2 cellular contexts compared by ENCODE assay signal in the genomic region with DNA sequence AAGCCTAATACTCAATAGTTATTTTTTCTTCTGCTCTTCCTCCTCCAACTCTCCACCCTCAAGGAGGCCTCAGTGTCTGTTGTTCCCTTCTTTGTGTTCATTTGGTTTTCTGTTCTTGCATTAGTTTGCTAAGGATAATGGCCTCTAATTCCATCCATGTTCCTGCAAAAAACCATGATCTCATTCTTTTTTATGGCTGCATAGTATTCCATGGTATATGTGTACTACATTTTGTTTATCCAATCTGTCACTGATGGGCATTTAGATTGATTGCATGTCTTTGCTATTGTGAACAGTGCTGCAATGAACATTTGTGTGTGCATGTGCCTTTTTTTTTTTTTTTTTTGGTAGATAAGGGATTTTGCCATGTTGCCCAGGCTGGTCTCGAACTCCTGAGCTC.
TF ChIP-seq lines count a peak whose summit lies in the region.

No MANE protein-coding gene starts in this region.

TF ChIP-seq in HEK293, 187 proteins besides CTCF, POLR2A, EP300 and RAD21 (continues in another document):
- 0 out of 2 replicates have a peak, but pooled peaks have one; percentile 48 for TF ChIP-seq ZNF202 (tag by site-specific recombination; IDR thresholded peaks at IDR 0.05; ENCODE audit: borderline replicate concordance)
- TF ChIP-seq, protein P1, sequence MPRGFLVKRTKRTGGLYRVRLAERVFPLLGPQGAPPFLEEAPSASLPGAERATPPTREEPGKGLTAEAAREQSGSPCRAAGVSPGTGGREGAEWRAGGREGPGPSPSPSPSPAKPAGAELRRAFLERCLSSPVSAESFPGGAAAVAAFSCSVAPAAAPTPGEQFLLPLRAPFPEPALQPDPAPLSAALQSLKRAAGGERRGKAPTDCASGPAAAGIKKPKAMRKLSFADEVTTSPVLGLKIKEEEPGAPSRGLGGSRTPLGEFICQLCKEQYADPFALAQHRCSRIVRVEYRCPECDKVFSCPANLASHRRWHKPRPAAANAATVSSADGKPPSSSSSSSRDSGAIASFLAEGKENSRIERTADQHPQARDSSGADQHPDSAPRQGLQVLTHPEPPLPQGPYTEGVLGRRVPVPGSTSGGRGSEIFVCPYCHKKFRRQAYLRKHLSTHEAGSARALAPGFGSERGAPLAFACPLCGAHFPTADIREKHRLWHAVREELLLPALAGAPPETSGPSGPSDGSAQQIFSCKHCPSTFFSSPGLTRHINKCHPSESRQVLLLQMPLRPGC (tag by site-specific recombination; IDR thresholded peaks at IDR 0.05), result no peak
- no peak for TF ChIP-seq SP2 (tag by site-specific recombination; IDR thresholded peaks at IDR 0.05)
- no peak for TF ChIP-seq ZFP69B (tag by site-specific recombination; IDR thresholded peaks at IDR 0.05)
- TF ChIP-seq ZNF146 (tag by site-specific recombination; IDR thresholded peaks at IDR 0.05), result peak; percentile 99
- no peak for TF ChIP-seq ZNF335 (tag by site-specific recombination; conservative IDR thresholded peaks at IDR 0.05)
- no peak for TF ChIP-seq ZNF266 (tag by site-specific recombination; IDR thresholded peaks at IDR 0.05; ENCODE audit: low read depth)
- TF ChIP-seq, protein P2, sequence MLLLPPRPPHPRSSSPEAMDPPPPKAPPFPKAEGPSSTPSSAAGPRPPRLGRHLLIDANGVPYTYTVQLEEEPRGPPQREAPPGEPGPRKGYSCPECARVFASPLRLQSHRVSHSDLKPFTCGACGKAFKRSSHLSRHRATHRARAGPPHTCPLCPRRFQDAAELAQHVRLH (tag by site-specific recombination; IDR thresholded peaks at IDR 0.05), result peak; percentile 95
- TF ChIP-seq, protein P3, sequence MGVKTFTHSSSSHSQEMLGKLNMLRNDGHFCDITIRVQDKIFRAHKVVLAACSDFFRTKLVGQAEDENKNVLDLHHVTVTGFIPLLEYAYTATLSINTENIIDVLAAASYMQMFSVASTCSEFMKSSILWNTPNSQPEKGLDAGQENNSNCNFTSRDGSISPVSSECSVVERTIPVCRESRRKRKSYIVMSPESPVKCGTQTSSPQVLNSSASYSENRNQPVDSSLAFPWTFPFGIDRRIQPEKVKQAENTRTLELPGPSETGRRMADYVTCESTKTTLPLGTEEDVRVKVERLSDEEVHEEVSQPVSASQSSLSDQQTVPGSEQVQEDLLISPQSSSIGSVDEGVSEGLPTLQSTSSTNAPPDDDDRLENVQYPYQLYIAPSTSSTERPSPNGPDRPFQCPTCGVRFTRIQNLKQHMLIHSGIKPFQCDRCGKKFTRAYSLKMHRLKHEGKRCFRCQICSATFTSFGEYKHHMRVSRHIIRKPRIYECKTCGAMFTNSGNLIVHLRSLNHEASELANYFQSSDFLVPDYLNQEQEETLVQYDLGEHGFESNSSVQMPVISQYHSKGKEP (tag by site-specific recombination; IDR thresholded peaks at IDR 0.05), result no peak
- TF ChIP-seq ZNF221 (tag by site-specific recombination; IDR thresholded peaks at IDR 0.05; ENCODE audit: borderline replicate concordance), result no peak
- TF ChIP-seq, protein P4, sequence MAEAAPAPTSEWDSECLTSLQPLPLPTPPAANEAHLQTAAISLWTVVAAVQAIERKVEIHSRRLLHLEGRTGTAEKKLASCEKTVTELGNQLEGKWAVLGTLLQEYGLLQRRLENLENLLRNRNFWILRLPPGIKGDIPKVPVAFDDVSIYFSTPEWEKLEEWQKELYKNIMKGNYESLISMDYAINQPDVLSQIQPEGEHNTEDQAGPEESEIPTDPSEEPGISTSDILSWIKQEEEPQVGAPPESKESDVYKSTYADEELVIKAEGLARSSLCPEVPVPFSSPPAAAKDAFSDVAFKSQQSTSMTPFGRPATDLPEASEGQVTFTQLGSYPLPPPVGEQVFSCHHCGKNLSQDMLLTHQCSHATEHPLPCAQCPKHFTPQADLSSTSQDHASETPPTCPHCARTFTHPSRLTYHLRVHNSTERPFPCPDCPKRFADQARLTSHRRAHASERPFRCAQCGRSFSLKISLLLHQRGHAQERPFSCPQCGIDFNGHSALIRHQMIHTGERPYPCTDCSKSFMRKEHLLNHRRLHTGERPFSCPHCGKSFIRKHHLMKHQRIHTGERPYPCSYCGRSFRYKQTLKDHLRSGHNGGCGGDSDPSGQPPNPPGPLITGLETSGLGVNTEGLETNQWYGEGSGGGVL (tag by site-specific recombination; IDR thresholded peaks at IDR 0.05), result no peak
- TF ChIP-seq ZNF416 (tag by site-specific recombination; IDR thresholded peaks at IDR 0.05), result no peak
- no peak for TF ChIP-seq HOXD13 (CRISPR knock-in tag; IDR thresholded peaks at IDR 0.05; ENCODE audit: borderline replicate concordance)
- no peak for TF ChIP-seq ZSCAN23 (tag by site-specific recombination; IDR thresholded peaks at IDR 0.05)
- TF ChIP-seq, protein P5, sequence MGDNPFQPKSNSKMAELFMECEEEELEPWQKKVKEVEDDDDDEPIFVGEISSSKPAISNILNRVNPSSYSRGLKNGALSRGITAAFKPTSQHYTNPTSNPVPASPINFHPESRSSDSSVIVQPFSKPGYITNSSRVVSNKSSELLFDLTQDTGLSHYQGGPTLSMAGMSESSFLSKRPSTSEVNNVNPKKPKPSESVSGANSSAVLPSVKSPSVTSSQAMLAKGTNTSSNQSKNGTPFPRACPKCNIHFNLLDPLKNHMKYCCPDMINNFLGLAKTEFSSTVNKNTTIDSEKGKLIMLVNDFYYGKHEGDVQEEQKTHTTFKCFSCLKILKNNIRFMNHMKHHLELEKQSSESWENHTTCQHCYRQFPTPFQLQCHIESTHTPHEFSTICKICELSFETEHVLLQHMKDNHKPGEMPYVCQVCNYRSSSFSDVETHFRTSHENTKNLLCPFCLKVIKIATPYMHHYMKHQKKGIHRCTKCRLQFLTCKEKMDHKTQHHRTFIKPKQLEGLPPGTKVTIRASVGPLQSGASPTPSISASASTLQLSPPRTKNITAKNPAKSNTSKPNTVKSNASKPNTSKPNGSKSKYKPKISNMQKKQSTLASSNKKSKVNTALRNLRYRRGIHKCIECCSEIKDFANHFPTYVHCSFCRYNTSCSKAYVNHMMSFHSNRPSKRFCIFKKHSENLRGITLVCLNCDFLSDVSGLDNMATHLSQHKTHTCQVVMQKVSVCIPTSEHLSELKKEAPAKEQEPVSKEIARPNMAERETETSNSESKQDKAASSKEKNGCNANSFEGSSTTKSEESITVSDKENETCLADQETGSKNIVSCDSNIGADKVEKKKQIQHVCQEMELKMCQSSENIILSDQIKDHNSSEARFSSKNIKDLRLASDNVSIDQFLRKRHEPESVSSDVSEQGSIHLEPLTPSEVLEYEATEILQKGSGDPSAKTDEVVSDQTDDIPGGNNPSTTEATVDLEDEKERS (tag by site-specific recombination; IDR thresholded peaks at IDR 0.05), result peak; percentile 87; the same call in 1 of the 2 replicates
- TF ChIP-seq, protein P6, sequence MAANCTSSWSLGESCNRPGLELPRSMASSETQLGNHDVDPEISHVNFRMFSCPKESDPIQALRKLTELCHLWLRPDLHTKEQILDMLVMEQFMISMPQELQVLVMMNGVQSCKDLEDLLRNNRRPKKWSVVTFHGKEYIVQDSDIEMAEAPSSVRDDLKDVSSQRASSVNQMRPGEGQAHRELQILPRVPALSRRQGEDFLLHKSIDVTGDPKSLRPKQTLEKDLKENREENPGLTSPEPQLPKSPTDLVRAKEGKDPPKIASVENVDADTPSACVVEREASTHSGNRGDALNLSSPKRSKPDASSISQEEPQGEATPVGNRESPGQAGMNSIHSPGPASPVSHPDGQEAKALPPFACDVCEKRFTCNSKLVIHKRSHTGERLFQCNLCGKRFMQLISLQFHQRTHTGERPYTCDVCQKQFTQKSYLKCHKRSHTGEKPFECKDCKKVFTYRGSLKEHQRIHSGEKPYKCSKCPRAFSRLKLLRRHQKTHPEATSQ (tag by site-specific recombination; IDR thresholded peaks at IDR 0.05), result no peak
- no peak for TF ChIP-seq ZNF112 (tag by site-specific recombination; IDR thresholded peaks at IDR 0.05)

TF ChIP-seq in K562, 482 proteins besides CTCF, POLR2A, EP300 and RAD21:
- no peak for TF ChIP-seq ZNF444 (CRISPR knock-in tag; IDR thresholded peaks at IDR 0.05)
- no peak for TF ChIP-seq KDM2B (CRISPR knock-in tag; IDR thresholded peaks at IDR 0.05)
- TF ChIP-seq ZNF146 (CRISPR knock-in tag; IDR thresholded peaks at IDR 0.05; ENCODE audit: unreplicated experiment), result peak; percentile 96
- TF ChIP-seq SMARCA5 (IDR thresholded peaks at IDR 0.05), result peak; percentile 33; the same call in 1 of the 2 replicates
- TF ChIP-seq, protein P7, sequence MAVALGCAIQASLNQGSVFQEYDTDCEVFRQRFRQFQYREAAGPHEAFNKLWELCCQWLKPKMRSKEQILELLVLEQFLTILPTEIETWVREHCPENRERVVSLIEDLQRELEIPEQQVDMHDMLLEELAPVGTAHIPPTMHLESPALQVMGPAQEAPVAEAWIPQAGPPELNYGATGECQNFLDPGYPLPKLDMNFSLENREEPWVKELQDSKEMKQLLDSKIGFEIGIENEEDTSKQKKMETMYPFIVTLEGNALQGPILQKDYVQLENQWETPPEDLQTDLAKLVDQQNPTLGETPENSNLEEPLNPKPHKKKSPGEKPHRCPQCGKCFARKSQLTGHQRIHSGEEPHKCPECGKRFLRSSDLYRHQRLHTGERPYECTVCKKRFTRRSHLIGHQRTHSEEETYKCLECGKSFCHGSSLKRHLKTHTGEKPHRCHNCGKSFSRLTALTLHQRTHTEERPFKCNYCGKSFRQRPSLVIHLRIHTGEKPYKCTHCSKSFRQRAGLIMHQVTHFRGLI (CRISPR knock-in tag; IDR thresholded peaks at IDR 0.05), result no peak
- no peak for TF ChIP-seq ZNF436 (CRISPR knock-in tag; IDR thresholded peaks at IDR 0.05)
- no peak for TF ChIP-seq ELF4 (CRISPR knock-in tag; IDR thresholded peaks at IDR 0.05)
- no peak for TF ChIP-seq NRF1 (conservative IDR thresholded peaks at IDR 0.05 in 1 of 2, IDR thresholded peaks at IDR 0.05 in 1 of 2)
- no peak for TF ChIP-seq RAD51 (IDR thresholded peaks at IDR 0.05; ENCODE audit: borderline replicate concordance, low read depth)
- TF ChIP-seq CEBPG (CRISPR knock-in tag; IDR thresholded peaks at IDR 0.05), result no peak
- no peak for TF ChIP-seq CEBPG (tag; conservative IDR thresholded peaks at IDR 0.05 in 1 of 2, IDR thresholded peaks at IDR 0.05 in 1 of 2)
- TF ChIP-seq PHF8 (IDR thresholded peaks at IDR 0.05; ENCODE audit: borderline replicate concordance, low read length), result no peak
- peak; percentile 27 for TF ChIP-seq RBM25 (IDR thresholded peaks at IDR 0.05; ENCODE audit: low read depth, low read length, severe bottlenecking)
- TF ChIP-seq SOX6 (IDR thresholded peaks at IDR 0.05), result no peak
- no peak for TF ChIP-seq HIVEP1 (CRISPR knock-in tag; IDR thresholded peaks at IDR 0.05)
- TF ChIP-seq KDM1A (IDR thresholded peaks at IDR 0.05), result peak in 1 of 2 experiments; percentile 48; a peak in 1 of 4 replicates
- TF ChIP-seq ZNF253 (CRISPR knock-in tag; conservative IDR thresholded peaks at IDR 0.05), result no peak
- TF ChIP-seq ERF (CRISPR knock-in tag; IDR thresholded peaks at IDR 0.05), result no peak
- TF ChIP-seq BCOR (IDR thresholded peaks at IDR 0.05), result peak; percentile 89
